13 cellular contexts compared by ENCODE assay signal in genomic region chr9:121336705-121337104, GRCh38.
"Had no signal": no experiment of that assay in that cellular context is flagged by ENCODE, and none has a peak within 500 bp of the region (broad histone marks: within the 10 kb centered on the region; RNA-seq: fewer than 3 reads in every experiment).

No MANE protein-coding gene starts in this region.

- H3K9me3 ChIP-seq: right lobe of liver, thoracic aorta had no signal

- H3K27me3 Mint-ChIP-seq: activated B cell treated with CpG ODN at 0.5 μM for 24 hours; activated CD4-positive, alpha-beta T cell treated with anti-CD3 and anti-CD28 coated beads, Interleukin-2, amount 10 ng/mL, durations not matched to agents 24 days and 14 days; activated T-helper 17 cell treated with anti-CD3 and anti-CD28 coated beads, Interleukin-2, amount 50 U/mL, for 72 hours had no signal

- H3K27me3 ChIP-seq: cardiac muscle cell, foreskin keratinocyte, right lobe of liver had no signal

- H3K9me3 Mint-ChIP-seq: activated B cell treated with CpG ODN at 0.5 μM for 24 hours; activated CD4-positive, alpha-beta T cell treated with anti-CD3 and anti-CD28 coated beads, Interleukin-2, amount 10 ng/mL, durations not matched to agents 24 days and 14 days; activated naive CD4-positive, alpha-beta T cell treated with anti-CD3 and anti-CD28 coated beads for 36 hours; activated T-helper 17 cell treated with anti-CD3 and anti-CD28 coated beads, Interleukin-2, amount 50 U/mL, for 72 hours; T-helper 1 cell treated with Interleukin-12 subunit alpha and Interleukin-12 subunit beta and Interleukin-4 antibody, amounts not matched to agents 30 μg/mL and 1 μg/mL, for 36 hours had no signal

- H3K27ac ChIP-seq: cardiac muscle cell, foreskin keratinocyte, right lobe of liver had no signal

- H3K27ac Mint-ChIP-seq: activated B cell treated with CpG ODN at 0.5 μM for 24 hours; activated CD4-positive, alpha-beta T cell treated with anti-CD3 and anti-CD28 coated beads, Interleukin-2, amount 10 ng/mL, durations not matched to agents 24 days and 14 days; activated naive CD4-positive, alpha-beta T cell treated with anti-CD3 and anti-CD28 coated beads for 36 hours; activated T-helper 17 cell treated with anti-CD3 and anti-CD28 coated beads, Interleukin-2, amount 50 U/mL, for 72 hours had no signal

- ATAC-seq: activated T-helper 17 cell treated with anti-CD3 and anti-CD28 coated beads, Interleukin-2, amount 50 U/mL, for 72 hours; foreskin keratinocyte; right lobe of liver; stimulated activated naive CD8-positive, alpha-beta T cell treated with anti-CD3 and anti-CD28 coated beads, Interleukin-15, Interleukin-2, amounts not matched to agents 100 U/mL and 50 U/mL, for 24 hours had no signal

- H3K4me3 Mint-ChIP-seq: activated B cell treated with CpG ODN at 0.5 μM for 24 hours; activated CD4-positive, alpha-beta T cell treated with anti-CD3 and anti-CD28 coated beads, Interleukin-2, amount 10 ng/mL, durations not matched to agents 24 days and 14 days; activated naive CD4-positive, alpha-beta T cell treated with anti-CD3 and anti-CD28 coated beads for 36 hours; activated T-helper 17 cell treated with anti-CD3 and anti-CD28 coated beads, Interleukin-2, amount 50 U/mL, for 72 hours; T-helper 1 cell treated with Interleukin-12 subunit alpha and Interleukin-12 subunit beta and Interleukin-4 antibody, amounts not matched to agents 30 μg/mL and 1 μg/mL, for 36 hours had no signal

- DNase-seq: activated B cell treated with CpG ODN at 0.5 μM for 24 hours; activated CD4-positive, alpha-beta T cell treated with anti-CD3 and anti-CD28 coated beads, Interleukin-2, amount 10 ng/mL, durations not matched to agents 24 days and 14 days; activated CD8-positive, alpha-beta memory T cell treated with anti-CD3 and anti-CD28 coated beads for 24 hours; activated naive CD4-positive, alpha-beta T cell treated with anti-CD3 and anti-CD28 coated beads for 36 hours; foreskin keratinocyte; mesendoderm; right lobe of liver; stimulated activated CD4-positive, alpha-beta T cell treated with anti-CD3 and anti-CD28 coated beads, Interleukin-12 subunit alpha, Interleukin-12 subunit beta, amount 100 ng/mL, for 4 hours; stimulated activated naive CD8-positive, alpha-beta T cell treated with anti-CD3 and anti-CD28 coated beads, Interleukin-15, Interleukin-2, amounts not matched to agents 100 U/mL and 50 U/mL, for 24 hours had no signal

- H3K4me3 ChIP-seq: cardiac muscle cell, right lobe of liver, thoracic aorta had no signal

- H3K4me1 ChIP-seq: right lobe of liver had no signal

- H3K36me3 ChIP-seq: cardiac muscle cell had no signal

- H3K4me1 Mint-ChIP-seq: activated T-helper 17 cell treated with anti-CD3 and anti-CD28 coated beads, Interleukin-2, amount 50 U/mL, for 72 hours had no signal
